17 cellular contexts compared by ENCODE assay signal in genomic region chr9:89730715-89731114, GRCh38.
DNase-seq lines count a peak whose midpoint lies in the region; ATAC-seq, FAIRE-seq and TF ChIP-seq lines count a peak whose summit lies in the region.
"Had no signal": no experiment of that assay in that cellular context is flagged by ENCODE, and none has a peak within 500 bp of the region (broad histone marks: within the 10 kb centered on the region; RNA-seq: fewer than 3 reads in every experiment).

No MANE protein-coding gene starts in this region.

- peak; percentile 29 to 47; a peak in 3 of 4 replicates for TF ChIP-seq RAD21 in H1 (IDR thresholded peaks at IDR 0.05 in 1 of 2, conservative IDR thresholded peaks at IDR 0.05 in 1 of 2; ENCODE audit: low read depth in 2 of 2, low read length in 2 of 2)

- DNase-seq in HT-29 (ENCODE audit: low spot score) (peak; percentile 82), NCI-H510A (lab: John Stamatoyannopoulos, UW) (peak; percentile 81), H1 (ENCODE audit: low read depth in 1 of 2, low spot score in 2 of 2) (no peak), pancreas (peak; percentile 80 to 94 (median 87)), dedifferentiated amniotic fluid mesenchymal stem cell (ENCODE audit: extremely low spot score) (no peak), ACHN (no peak), COLO829 (ENCODE audit: low spot score) (no peak), cerebellar cortex (ENCODE audit: low spot score) (no peak)
- DNase-seq: activated CD8-positive, alpha-beta memory T cell treated with anti-CD3 and anti-CD28 coated beads, Interleukin-2, amount 10 ng/mL, durations not matched to agents 7 days and 5 days; activated naive CD4-positive, alpha-beta T cell; C1 segment of cervical spinal cord; effector memory CD4-positive, alpha-beta T cell; foreskin melanocyte; immature natural killer cell; NCI-H1436 had no signal

- no peak overlapping the region for H3K4me3 ChIP-seq in H1 (ENCODE audit: extremely low read depth in 1 of 4, insufficient read depth in 2 of 4, low read depth in 3 of 4, low read length in 4 of 4)
- H3K4me3 ChIP-seq in pancreas, result no peak overlapping the region
- H3K4me3 ChIP-seq: breast epithelium had no signal

- H3K18ac ChIP-seq in H1 (ENCODE audit: extremely low read depth, low read length), result no peak overlapping the region

- no peak overlapping the region for H2BK12ac ChIP-seq in H1 (ENCODE audit: low read depth, low read length)

- H4K5ac ChIP-seq in H1 (ENCODE audit: insufficient read length, low read depth, low read length), result no peak overlapping the region

- H2BK5ac ChIP-seq in H1 (ENCODE audit: low read depth, low read length), result no peak overlapping the region

- intact Hi-C loops in pancreas (cut with DNase I), result loop anchor here in 2 of 3 donors (10.0 kb wide), 2 partner anchors 116 to 374 kb away; no protein-coding TSS in a partner anchor

- no peak for FAIRE-seq in H1 (lab: Jason Lieb, UNC)
- FAIRE-seq in pancreas (lab: Jason Lieb, UNC), result no peak
- FAIRE-seq: urothelium cell line had no signal

- no peak overlapping the region for H2BK120ac ChIP-seq in H1 (replicated peaks; ENCODE audit: low read depth, low read length)

- no peak overlapping the region for H3K4me2 ChIP-seq in H1 (ENCODE audit: insufficient read depth in 1 of 2, low read depth in 2 of 2, low read length in 2 of 2)

- in situ Hi-C loops in ACHN (cut with HindIII; ENCODE audit: low pct_ligation_motif_present, low pct_unique_long_range_greater_than_20kb, low sequenced_read_pairs), result no loop called here

- no peak overlapping the region for H3K9ac ChIP-seq in H1 (replicated peaks in 1 of 4; ENCODE audit: extremely low read depth in 1 of 4, low read depth in 3 of 4, low read length in 3 of 4)

- TF ChIP-seq CTCF in H1 (IDR thresholded peaks at IDR 0.05; ENCODE audit: control extremely low read depth in 1 of 3, insufficient read depth in 1 of 3, low read depth in 1 of 3, low read length in 3 of 3) (peak in 2 of 3 experiments; percentile 18 to 21; a peak in 2 of 4 replicates), pancreas (IDR thresholded peaks at IDR 0.05) (peak in 1 of 4 donors; percentile 12)

- H3K79me2 ChIP-seq in H1 (ENCODE audit: control insufficient read depth in 1 of 2, insufficient read depth in 2 of 2, low read length in 2 of 2), result no peaks in the 10 kb centered on the region

- H3K9me3 ChIP-seq in H1 (ENCODE audit: insufficient read depth in 2 of 2, low read depth in 1 of 2, low read length in 1 of 2) (no peaks in the 10 kb centered on the region), pancreas (no peaks in the 10 kb centered on the region)
- H3K9me3 ChIP-seq: breast epithelium had no signal

- no peak overlapping the region for H4K91ac ChIP-seq in H1 (replicated peaks; ENCODE audit: insufficient read length, low read length)

- POLR2A ChIA-PET in H1 (lab: Charles Lee; ENCODE audit: partially characterized antibody), result interaction anchor here (1.0 kb wide), 1 partner anchor 127 kb away, joined by 3 read pairs; no protein-coding TSS in a partner anchor

- no peak overlapping the region for H3K23ac ChIP-seq in H1 (ENCODE audit: insufficient read length)

- H4K8ac ChIP-seq in H1 (ENCODE audit: extremely low read depth, insufficient read depth, low read length), result no peak overlapping the region

- peaks cover 8% of the 10 kb centered on the region; the same call in 1 of the 2 replicates for H3K23me2 ChIP-seq in H1 (ENCODE audit: low read depth, low read length)

- H3K27ac ChIP-seq in H1 (ENCODE audit: low read depth, low read length) (no peak overlapping the region), pancreas (peak overlapping the region in 2 of 4 donors; percentile 36 to 37)
- H3K27ac ChIP-seq: breast epithelium had no signal

- peaks cover 0 to 7% of the 10 kb centered on the region in 2 experiments for H4K20me1 ChIP-seq in H1 (replicated peaks in 1 of 2; ENCODE audit: control insufficient read depth in 1 of 2, insufficient read depth in 2 of 2, low read length in 2 of 2)

- no peaks in the 10 kb centered on the region; a peak in 1 of 8 replicates for H3K36me3 ChIP-seq in H1 (ENCODE audit: control insufficient read depth in 2 of 4, insufficient read depth in 4 of 4, low read length in 3 of 4)
- no peaks in the 10 kb centered on the region for H3K36me3 ChIP-seq in pancreas
- H3K36me3 ChIP-seq: breast epithelium had no signal

- no peak overlapping the region for H2BK20ac ChIP-seq in H1 (ENCODE audit: low read length)

- H3K56ac ChIP-seq in H1 (replicated peaks; ENCODE audit: insufficient read length, low read depth, low read length), result no peak overlapping the region

- TF ChIP-seq EP300 in H1 (IDR thresholded peaks at IDR 0.05; ENCODE audit: borderline replicate concordance in 1 of 2, low read depth in 2 of 2, low read length in 2 of 2), result no peak

- CTCF ChIA-PET in H1 (lab: Charles Lee; ENCODE audit: partially characterized antibody), result interaction anchor here (0.9 to 1.7 kb wide), 10 partner anchors 9 to 189 kb away, joined by 3 to 5 read pairs (median 4); no protein-coding TSS in a partner anchor

- 88% methylated on average over 17 of the region's 17 CpGs; no CpG with 5 or more reads in 1 of the 2 experiments for WGBS in H1 (ENCODE audit: extremely low coverage in 1 of 2, insufficient coverage in 1 of 2, insufficient read length in 1 of 2, insufficient replicate concordance in 2 of 2, low coverage in 1 of 2, low lambda C conversion rate in 2 of 2, missing lambda C conversion rate in 1 of 2), 2 experiments
- 29 to 46% methylated on average over 17 of the region's 17 CpGs for WGBS in pancreas, 2 donors

- peak; percentile 88 to 95 (median 94) for ATAC-seq in pancreas

- H3K79me1 ChIP-seq in H1 (ENCODE audit: low read depth, low read length), result peaks cover 3% of the 10 kb centered on the region

- H3K27me3 ChIP-seq in H1 (replicated peaks in 1 of 4; ENCODE audit: control insufficient read depth in 3 of 4, extremely low read depth in 1 of 4, insufficient read depth in 3 of 4, low read length in 3 of 4) (0 out of 7 replicates have a peak, but pooled peaks cover 0 to 3% (median 0%) of the 10 kb centered on the region in 4 experiments), pancreas (no peaks in the 10 kb centered on the region)
- H3K27me3 ChIP-seq: breast epithelium had no signal

- H3K14ac ChIP-seq in H1 (ENCODE audit: insufficient read length), result no peak overlapping the region

- H2BK15ac ChIP-seq in H1 (ENCODE audit: low read length), result peak overlapping the region; percentile 77; the same call in 1 of the 2 replicates

- H3K4ac ChIP-seq in H1 (replicated peaks; ENCODE audit: insufficient read length, low read depth, low read length), result no peak overlapping the region

- no peak overlapping the region for H2AK5ac ChIP-seq in H1 (ENCODE audit: low read depth, low read length)

- no peak for TF ChIP-seq POLR2A in H1 (IDR thresholded peaks at IDR 0.05; ENCODE audit: control extremely low read depth in 1 of 2, low read depth in 2 of 2, low read length in 2 of 2)

- H2AFZ ChIP-seq in H1 (ENCODE audit: low read length), result no peak overlapping the region

- H3K4me1 ChIP-seq in H1 (replicated peaks in 1 of 4; ENCODE audit: control insufficient read depth in 3 of 4, insufficient read depth in 4 of 4, low read length in 3 of 4) (no peaks in the 10 kb centered on the region; a peak in 1 of 7 replicates), pancreas (peaks cover 23 to 27% (median 27%) of the 10 kb centered on the region in 3 donors)
- H3K4me1 ChIP-seq: breast epithelium had no signal

TF ChIP-seq in H1, 55 proteins besides CTCF, POLR2A, EP300 and RAD21 (continues in another document):
- TF ChIP-seq BACH1 (IDR thresholded peaks at IDR 0.05; ENCODE audit: low read length) (no peak), MAX (IDR thresholded peaks at IDR 0.05) (peak; percentile 71), ATF2 (IDR thresholded peaks at IDR 0.05; ENCODE audit: low read length) (no peak), MAFK (IDR thresholded peaks at IDR 0.05; ENCODE audit: low read depth, low read length) (no peak), E2F6 (IDR thresholded peaks at IDR 0.05) (0 out of 2 replicates have a peak, but pooled peaks have one; percentile 15)

Comparison
In these comparisons a context has a peak if more than half of its experiments do, and no peak if none do; other contexts are left out.
1. DNase-seq: peak in HT-29 (single experiment), NCI-H510A (single experiment) and pancreas (6 of 6); none in H1 (0 of 2), dedifferentiated amniotic fluid mesenchymal stem cell (single experiment), ACHN (single experiment), COLO829 (single experiment) and cerebellar cortex (single experiment).